Comparison of ENCODE assay signal across 39 cellular contexts in the genomic region with DNA sequence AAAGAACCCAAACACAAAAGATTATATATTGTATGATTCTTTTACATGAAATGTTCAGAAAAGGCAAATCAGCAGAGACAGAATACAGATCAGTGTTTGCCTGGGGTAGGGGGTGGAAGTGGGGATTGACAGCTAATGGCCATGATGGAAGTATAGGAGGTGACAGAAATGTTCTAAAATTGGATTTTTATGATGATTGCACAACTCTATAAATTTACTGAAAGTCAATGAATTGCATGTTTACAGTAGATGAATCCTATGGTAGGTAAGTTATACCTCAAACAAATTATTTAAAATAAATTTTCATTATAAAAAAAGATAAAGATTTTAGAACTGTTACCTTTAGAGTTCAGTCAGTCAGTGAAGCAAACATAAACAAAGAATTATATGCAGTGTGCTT.
"Had no signal": no experiment of that assay in that cellular context is flagged by ENCODE, and none has a peak within 500 bp of the region (broad histone marks: within the 10 kb centered on the region; RNA-seq: fewer than 3 reads in every experiment).

No MANE protein-coding gene starts in this region.

- H3K27me3 Mint-ChIP-seq: activated naive CD4-positive, alpha-beta T cell treated with anti-CD3 and anti-CD28 coated beads, Interleukin-2, amount 10 ng/mL, durations not matched to agents 7 days and 5 days; activated naive CD4-positive, alpha-beta T cell treated with anti-CD3 and anti-CD28 coated beads, Interleukin-2, amount 50 U/mL, for 24 hours; activated naive CD8-positive, alpha-beta T cell; activated naive CD8-positive, alpha-beta T cell treated with anti-CD3 and anti-CD28 coated beads for 36 hours; activated naive CD8-positive, alpha-beta T cell treated with anti-CD3 and anti-CD28 coated beads, Interleukin-2, amount 10 ng/mL, durations not matched to agents 7 days and 5 days; activated naive CD8-positive, alpha-beta T cell treated with anti-CD3 and anti-CD28 coated beads, Interleukin-2, amount 50 U/mL, for 24 hours; activated T-helper 17 cell treated with anti-CD3 and anti-CD28 coated beads, Interleukin-2, amount 50 U/mL, for 72 hours; brain; central memory CD8-positive, alpha-beta T cell had no signal

- H3K9me3 ChIP-seq: adrenal gland, ascending aorta, body of pancreas, breast epithelium had no signal

- H3K4me3 ChIP-seq: adrenal gland, ascending aorta, body of pancreas, breast epithelium, cardiac muscle cell had no signal

- H3K27ac Mint-ChIP-seq: activated naive CD4-positive, alpha-beta T cell treated with anti-CD3 and anti-CD28 coated beads for 36 hours; activated naive CD4-positive, alpha-beta T cell treated with anti-CD3 and anti-CD28 coated beads, Interleukin-2, amount 10 ng/mL, durations not matched to agents 7 days and 5 days; activated naive CD4-positive, alpha-beta T cell treated with anti-CD3 and anti-CD28 coated beads, Interleukin-2, amount 50 U/mL, for 24 hours; activated naive CD4-positive, alpha-beta T cell treated with anti-CD3 and anti-CD28 coated beads, Interleukin-2, amount 50 U/mL, for 72 hours; activated naive CD8-positive, alpha-beta T cell; activated naive CD8-positive, alpha-beta T cell treated with anti-CD3 and anti-CD28 coated beads for 36 hours; activated naive CD8-positive, alpha-beta T cell treated with anti-CD3 and anti-CD28 coated beads, Interleukin-2, amount 10 ng/mL, durations not matched to agents 7 days and 5 days; activated naive CD8-positive, alpha-beta T cell treated with anti-CD3 and anti-CD28 coated beads, Interleukin-2, amount 50 U/mL, for 24 hours; activated T-cell treated with anti-CD3 and anti-CD28 coated beads, Interleukin-2, amount 50 U/mL, for 72 hours; activated T-helper 1 cell treated with anti-CD3 and anti-CD28 coated beads, Interleukin-12 subunit alpha, Interleukin-12 subunit beta, Interleukin-2, Interleukin-4 antibody, amounts not matched to agents 30 ng/mL and 10 ng/mL and 1 ng/mL, durations not matched to agents 14 hours and 24 hours and 36 hours; activated T-helper 17 cell treated with anti-CD3 and anti-CD28 coated beads, Interleukin-2, amount 50 U/mL, for 72 hours; activated T-helper 2 cell treated with anti-CD3 and anti-CD28 coated beads, Interferon-gamma antibody, Interleukin-2, Interleukin-4, amounts not matched to agents 10 μg/mL and 5 μg/mL and 100 μg/mL, durations not matched to agents 14 hours and 24 hours and 36 hours; brain had no signal

- H3K36me3 ChIP-seq: adrenal gland, ascending aorta, brain microvascular endothelial cell, breast epithelium, cardiac muscle cell had no signal

- H3K4me1 ChIP-seq: adrenal gland, body of pancreas, breast epithelium had no signal

- H3K27ac ChIP-seq: adrenal gland, ascending aorta, body of pancreas, brain microvascular endothelial cell, breast epithelium, cardiac muscle cell had no signal

- H3K27me3 ChIP-seq: adrenal gland, ascending aorta, body of pancreas, brain microvascular endothelial cell, breast epithelium, cardiac muscle cell had no signal

- DNase-seq: activated effector memory CD4-positive, alpha-beta T cell treated with anti-CD3 and anti-CD28 coated beads, Interleukin-2, amount 50 U/mL, for 16 hours; activated effector memory CD4-positive, alpha-beta T cell treated with Interleukin-2 at 50 U/mL for 16 hours; activated gamma-delta T cell; activated gamma-delta T cell treated with Interleukin-2 at 50 U/mL for 16 hours; activated naive CD4-positive, alpha-beta T cell; activated naive CD4-positive, alpha-beta T cell treated with anti-CD3 and anti-CD28 coated beads for 36 hours; activated naive CD4-positive, alpha-beta T cell treated with anti-CD3 and anti-CD28 coated beads, Interleukin-2, amount 10 ng/mL, durations not matched to agents 7 days and 5 days; activated naive CD4-positive, alpha-beta T cell treated with anti-CD3 and anti-CD28 coated beads, Interleukin-2, amount 50 U/mL, for 16 hours; activated naive CD4-positive, alpha-beta T cell treated with Interleukin-2 at 50 U/mL for 16 hours; activated naive CD8-positive, alpha-beta T cell treated with anti-CD3 and anti-CD28 coated beads for 36 hours; activated naive CD8-positive, alpha-beta T cell treated with anti-CD3 and anti-CD28 coated beads, Interleukin-2, amount 10 ng/mL, durations not matched to agents 7 days and 5 days; activated naive CD8-positive, alpha-beta T cell treated with anti-CD3 and anti-CD28 coated beads, Interleukin-2, amount 50 U/mL, for 24 hours; activated T-cell treated with anti-CD3 and anti-CD28 coated beads, Interleukin-2, amount 50 U/mL, for 4 hours; activated T-cell treated with anti-CD3 and anti-CD28 coated beads, Interleukin-2, amount 50 U/mL, for 48 hours; activated T-cell treated with anti-CD3 and anti-CD28 coated beads, Interleukin-2, amount 50 U/mL, for 72 hours; adrenal gland; amniotic stem cell; amygdala; anterior cingulate cortex; aorta; body of pancreas; brain microvascular endothelial cell; caudate nucleus; central memory CD4-positive, alpha-beta T cell; cerebellar nuclear complex had no signal

- FAIRE-seq: astrocyte, bronchial epithelial cell, colon had no signal

- H3K36me3 Mint-ChIP-seq: activated naive CD4-positive, alpha-beta T cell treated with anti-CD3 and anti-CD28 coated beads, Interleukin-2, amount 10 ng/mL, durations not matched to agents 7 days and 5 days; activated naive CD4-positive, alpha-beta T cell treated with anti-CD3 and anti-CD28 coated beads, Interleukin-2, amount 50 U/mL, for 72 hours; activated naive CD8-positive, alpha-beta T cell treated with anti-CD3 and anti-CD28 coated beads for 36 hours had no signal

- H3K9me3 Mint-ChIP-seq: activated naive CD4-positive, alpha-beta T cell treated with anti-CD3 and anti-CD28 coated beads for 36 hours; activated naive CD4-positive, alpha-beta T cell treated with anti-CD3 and anti-CD28 coated beads, Interleukin-2, amount 10 ng/mL, durations not matched to agents 7 days and 5 days; activated naive CD4-positive, alpha-beta T cell treated with anti-CD3 and anti-CD28 coated beads, Interleukin-2, amount 50 U/mL, for 24 hours; activated naive CD4-positive, alpha-beta T cell treated with anti-CD3 and anti-CD28 coated beads, Interleukin-2, amount 50 U/mL, for 72 hours; activated naive CD8-positive, alpha-beta T cell treated with anti-CD3 and anti-CD28 coated beads for 36 hours; activated naive CD8-positive, alpha-beta T cell treated with anti-CD3 and anti-CD28 coated beads, Interleukin-2, amount 10 ng/mL, durations not matched to agents 7 days and 5 days; activated naive CD8-positive, alpha-beta T cell treated with anti-CD3 and anti-CD28 coated beads, Interleukin-2, amount 50 U/mL, for 24 hours; activated T-cell treated with anti-CD3 and anti-CD28 coated beads, Interleukin-2, amount 50 U/mL, for 4 hours; activated T-cell treated with anti-CD3 and anti-CD28 coated beads, Interleukin-2, amount 50 U/mL, for 72 hours; activated T-helper 1 cell treated with anti-CD3 and anti-CD28 coated beads, Interleukin-12 subunit alpha, Interleukin-12 subunit beta, Interleukin-2, Interleukin-4 antibody, amounts not matched to agents 30 ng/mL and 10 ng/mL and 1 ng/mL, durations not matched to agents 14 hours and 24 hours and 36 hours; activated T-helper 17 cell treated with anti-CD3 and anti-CD28 coated beads, Interleukin-2, amount 50 U/mL, for 72 hours; activated T-helper 2 cell treated with anti-CD3 and anti-CD28 coated beads, Interferon-gamma antibody, Interleukin-2, Interleukin-4, amounts not matched to agents 10 μg/mL and 5 μg/mL and 100 μg/mL, durations not matched to agents 14 hours and 24 hours and 36 hours; brain; central memory CD8-positive, alpha-beta T cell had no signal

- H3K4me3 Mint-ChIP-seq: activated naive CD4-positive, alpha-beta T cell treated with anti-CD3 and anti-CD28 coated beads for 36 hours; activated naive CD4-positive, alpha-beta T cell treated with anti-CD3 and anti-CD28 coated beads, Interleukin-2, amount 10 ng/mL, durations not matched to agents 7 days and 5 days; activated naive CD4-positive, alpha-beta T cell treated with anti-CD3 and anti-CD28 coated beads, Interleukin-2, amount 50 U/mL, for 24 hours; activated naive CD8-positive, alpha-beta T cell; activated naive CD8-positive, alpha-beta T cell treated with anti-CD3 and anti-CD28 coated beads for 36 hours; activated naive CD8-positive, alpha-beta T cell treated with anti-CD3 and anti-CD28 coated beads, Interleukin-2, amount 10 ng/mL, durations not matched to agents 7 days and 5 days; activated naive CD8-positive, alpha-beta T cell treated with anti-CD3 and anti-CD28 coated beads, Interleukin-2, amount 50 U/mL, for 24 hours; activated T-cell treated with anti-CD3 and anti-CD28 coated beads, Interleukin-2, amount 50 U/mL, for 4 hours; activated T-cell treated with anti-CD3 and anti-CD28 coated beads, Interleukin-2, amount 50 U/mL, for 72 hours; activated T-helper 1 cell treated with anti-CD3 and anti-CD28 coated beads, Interleukin-12 subunit alpha, Interleukin-12 subunit beta, Interleukin-2, Interleukin-4 antibody, amounts not matched to agents 30 ng/mL and 10 ng/mL and 1 ng/mL, durations not matched to agents 14 hours and 24 hours and 36 hours; activated T-helper 17 cell treated with anti-CD3 and anti-CD28 coated beads, Interleukin-2, amount 50 U/mL, for 72 hours; brain; central memory CD8-positive, alpha-beta T cell had no signal

- ATAC-seq: activated naive CD4-positive, alpha-beta T cell treated with anti-CD3 and anti-CD28 coated beads, Interleukin-2, amount 50 U/mL, for 72 hours; activated naive CD8-positive, alpha-beta T cell treated with anti-CD3 and anti-CD28 coated beads, Interleukin-2, amount 50 U/mL, for 24 hours; activated T-cell treated with anti-CD3 and anti-CD28 coated beads, Interleukin-2, amount 50 U/mL, for 4 hours; activated T-cell treated with anti-CD3 and anti-CD28 coated beads, Interleukin-2, amount 50 U/mL, for 72 hours; activated T-helper 17 cell treated with anti-CD3 and anti-CD28 coated beads, Interleukin-2, amount 50 U/mL, for 72 hours; body of pancreas had no signal
